ENCODE assay signal across 10 cellular contexts in the genomic region with DNA sequence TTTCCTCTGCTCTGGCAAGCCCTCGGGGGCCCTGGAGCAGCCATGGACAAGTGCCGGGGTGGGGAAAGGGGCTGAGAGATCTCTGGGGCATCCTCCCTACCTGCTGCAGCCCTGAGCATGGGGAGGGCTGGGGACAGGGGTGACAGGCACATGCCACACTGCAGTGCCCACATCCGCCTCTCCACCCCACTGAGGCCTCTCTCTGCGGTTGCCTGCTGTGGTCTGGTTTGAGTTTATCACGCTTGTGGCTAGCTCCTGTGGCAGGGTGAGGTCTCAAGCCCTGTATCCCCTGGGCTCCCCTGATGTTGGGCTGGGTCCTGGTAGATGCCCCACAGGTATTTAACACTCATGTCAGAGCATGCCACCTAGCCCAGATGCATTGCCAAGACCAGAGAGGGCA. TPM values are rescaled to one million over a fixed set of nuclear protein-coding genes. Genes with fewer than 3 reads are reported as not detected.
DNase-seq lines count a peak whose midpoint lies in the region; ATAC-seq and TF ChIP-seq lines count a peak whose summit lies in the region.
"Had no signal": no experiment of that assay in that cellular context is flagged by ENCODE, and none has a peak within 500 bp of the region (broad histone marks: within the 10 kb centered on the region; RNA-seq: fewer than 3 reads in every experiment).

No MANE protein-coding gene starts in this region.

- TF ChIP-seq CTCF in tibial artery (IDR thresholded peaks at IDR 0.05), result no peak

- no peaks in the 10 kb centered on the region for H3K36me3 ChIP-seq in tibial artery

- peaks cover 54 to 66% (median 65%) of the 10 kb centered on the region in 3 donors for H3K4me1 Mint-ChIP-seq in T-cell

- H3K36me3 Mint-ChIP-seq in T-cell, result no peaks in the 10 kb centered on the region

- DNase-seq in T-cell (peak; percentile 49 to 78 (median 68)), SHP77 (lab: John Stamatoyannopoulos, UW) (no peak), tibial artery (no peak), GM03348 (ENCODE audit: low spot score) (no peak)
- DNase-seq in activated effector memory CD4-positive, alpha-beta T cell treated with Interleukin-2 at 50 U/mL for 16 hours, result peak; percentile 73
- DNase-seq in stimulated activated CD4-positive, alpha-beta T cell treated with anti-CD3 and anti-CD28 coated beads, Interleukin-4, amount 100 ng/mL, for 48 hours (ENCODE audit: low read depth in 2 of 2), result peak; percentile 51 to 61

- H3K27me3 ChIP-seq in tibial artery, result peaks cover 0 to 81% of the 10 kb centered on the region in 2 donors

- H3K9me3 ChIP-seq in tibial artery, result no peaks in the 10 kb centered on the region

- intact Hi-C loops in tibial artery (cut with DNase I; ENCODE audit: low total_unique reads), result no loop called here

- ATAC-seq in GM18511 (IDR thresholded peaks at IDR 0.05; ENCODE audit: unreplicated experiment) (peak; percentile 66), T-cell (replicated peaks in 1 of 4) (peak; percentile 86 to 92 (median 90)), GM21723 (IDR thresholded peaks at IDR 0.05; ENCODE audit: unreplicated experiment) (no peak)

- H3K4me3 Mint-ChIP-seq in T-cell, result peak overlapping the region in 2 of 3 donors; percentile 21 to 58

- POLR2A ChIA-PET in T-cell (lab: Charles Lee), result no interaction called here

- no peaks in the 10 kb centered on the region for H3K4me1 ChIP-seq in tibial artery

- peaks cover 8 to 19% of the 10 kb centered on the region in 2 donors for H3K27me3 Mint-ChIP-seq in T-cell

- no peak overlapping the region for H3K4me3 ChIP-seq in tibial artery
- H3K4me3 ChIP-seq: skin epidermis had no signal

- H3K9me3 Mint-ChIP-seq in T-cell, result no peaks in the 10 kb centered on the region

- CTCF ChIA-PET in T-cell (lab: Charles Lee), result no interaction called here

- H3K27ac Mint-ChIP-seq in T-cell, result no peak overlapping the region

- no peak overlapping the region for H3K27ac ChIP-seq in tibial artery
- H3K27ac ChIP-seq: skin epidermis had no signal

RNA-seq across cellular contexts. Expression of gene MLN, which starts 52.9 kb away (rescaled TPM):
- not detected for total RNA-seq in T-cell
- total RNA-seq: SK-MEL-5 had no signal

Comparison
In these comparisons a context has a peak if more than half of its experiments do, and no peak if none do; other contexts are left out.
1. DNase-seq: peak in T-cell (34 of 34), activated effector memory CD4-positive, alpha-beta T cell treated with Interleukin-2 at 50 U/mL for 16 hours (single experiment) and stimulated activated CD4-positive, alpha-beta T cell treated with anti-CD3 and anti-CD28 coated beads, Interleukin-4, amount 100 ng/mL, for 48 hours (2 of 2); none in SHP77 (0 of 2), tibial artery (0 of 2) and GM03348 (single experiment).